12 cellular contexts compared by ENCODE assay signal in genomic region chr10:35340975-35341374, GRCh38. TPM values are rescaled to one million over a fixed set of nuclear protein-coding genes. Genes with fewer than 3 reads are reported as not detected.
DNase-seq lines count a peak whose midpoint lies in the region; ATAC-seq, FAIRE-seq and TF ChIP-seq lines count a peak whose summit lies in the region.
"Had no signal": no experiment of that assay in that cellular context is flagged by ENCODE, and none has a peak within 500 bp of the region (broad histone marks: within the 10 kb centered on the region; RNA-seq: fewer than 3 reads in every experiment).

No MANE protein-coding gene starts in this region.

- H4K20me1 ChIP-seq in K562 (replicated peaks; ENCODE audit: control insufficient read depth, insufficient read depth, low read length): peaks cover 29% of the 10 kb centered on the region

- POLR2A ChIA-PET in CD8-positive, alpha-beta T cell (lab: Charles Lee): no interaction called here
- POLR2A ChIA-PET in K562 (lab: Yijun Ruan, JAX): interaction anchor here (1.0 to 3.8 kb wide), 4 partner anchors 10 to 82 kb away, joined by 3 to 19 read pairs (median 4); no protein-coding TSS in a partner anchor

- no peak for FAIRE-seq in K562 (lab: Jason Lieb, UNC)

- no peaks in the 10 kb centered on the region for H3K9me3 Mint-ChIP-seq in CD8-positive, alpha-beta T cell
- no peaks in the 10 kb centered on the region for H3K9me3 Mint-ChIP-seq in nephron progenitor cell

- BruUV-seq in K562 (replicated peaks; lab: Mats Ljungman, UMichigan): no TSS peak

- H3K27me3 ChIP-seq in CD8-positive, alpha-beta T cell (ENCODE audit: insufficient read depth, low read length): no peaks in the 10 kb centered on the region
- no peaks in the 10 kb centered on the region for H3K27me3 ChIP-seq in K562 (ENCODE audit: control insufficient read depth in 2 of 2, insufficient read depth in 2 of 2, low read length in 2 of 2)

- peaks cover 5% of the 10 kb centered on the region for H3K9me1 ChIP-seq in K562 (ENCODE audit: control insufficient read depth, insufficient read depth, low read length)

- 24% methylated on average over 6 of the region's 6 CpGs for WGBS in K562 (ENCODE audit: insufficient coverage, low coverage, missing lambda C conversion rate)

- no peak for DNase-seq in CD8-positive, alpha-beta T cell
- DNase-seq in Kasumi-1 (lab: John Stamatoyannopoulos, UW) (peak; percentile 26 to 37), K562 (ENCODE audit: extremely low read depth in 1 of 4, low spot score in 3 of 4) (peak in 1 of 4 experiments; percentile 29), nephron progenitor cell (no peak), anterior cingulate cortex (lab: John Stamatoyannopoulos, UW) (no peak), NCI-H510A (lab: John Stamatoyannopoulos, UW) (no peak)
- DNase-seq: NCI-H1092; SIG-M5; stimulated activated CD4-positive, alpha-beta T cell treated with anti-CD3 and anti-CD28 coated beads, Interleukin-4, amount 100 ng/mL, for 24 hours had no signal

- in situ Hi-C loops in K562 (cut with MboI): no loop called here

- TF ChIP-seq EP300 in K562 (IDR thresholded peaks at IDR 0.05; ENCODE audit: low read length): no peak

- peak overlapping the region; percentile 73 for H3K27ac Mint-ChIP-seq in CD8-positive, alpha-beta T cell
- peak overlapping the region; percentile 2 for H3K27ac Mint-ChIP-seq in nephron progenitor cell

- CTCF ChIA-PET in CD8-positive, alpha-beta T cell (lab: Charles Lee): no interaction called here
- CTCF ChIA-PET in K562 (lab: Yijun Ruan, JAX; ENCODE audit: low intra/inter-chr PET ratio): no interaction called here

- no peak overlapping the region for H2AFZ ChIP-seq in K562 (ENCODE audit: low read depth, low read length)

- H3K9ac ChIP-seq in K562 (ENCODE audit: insufficient read depth in 1 of 2, low read depth in 2 of 2, low read length in 2 of 2): peak overlapping the region in 1 of 2 experiments; percentile 87; a peak in 1 of 4 replicates

- no peaks in the 10 kb centered on the region for H3K27me3 Mint-ChIP-seq in CD8-positive, alpha-beta T cell (ENCODE audit: low read depth)
- peaks cover 10% of the 10 kb centered on the region for H3K27me3 Mint-ChIP-seq in nephron progenitor cell (ENCODE audit: low read depth, poor library complexity)

- peaks cover 5% of the 10 kb centered on the region for H3K36me3 Mint-ChIP-seq in CD8-positive, alpha-beta T cell
- H3K36me3 Mint-ChIP-seq in nephron progenitor cell (ENCODE audit: low read depth): no peaks in the 10 kb centered on the region

- no peak for ATAC-seq in CD8-positive, alpha-beta T cell
- ATAC-seq in K562 (no peak), HG03095 (IDR thresholded peaks at IDR 0.05; ENCODE audit: unreplicated experiment) (no peak), HG03432 (IDR thresholded peaks at IDR 0.05; ENCODE audit: unreplicated experiment) (no peak)

- TF ChIP-seq RAD21 in K562 (CRISPR knock-in tag; conservative IDR thresholded peaks at IDR 0.05 in 1 of 2, IDR thresholded peaks at IDR 0.05 in 1 of 2): no peak

- peaks cover 59% of the 10 kb centered on the region for H3K4me1 ChIP-seq in CD8-positive, alpha-beta T cell (ENCODE audit: insufficient read depth, low read length)
- peaks cover 12 to 22% of the 10 kb centered on the region in 2 experiments; a peak in 4 of 5 replicates for H3K4me1 ChIP-seq in K562 (replicated peaks in 1 of 2; ENCODE audit: control insufficient read depth in 2 of 2, insufficient read depth in 2 of 2, low read length in 2 of 2)

- TF ChIP-seq POLR2A in K562 (conservative IDR thresholded peaks at IDR 0.05): no peak

- peaks cover 90% of the 10 kb centered on the region for H3K79me2 ChIP-seq in K562 (ENCODE audit: control insufficient read depth, insufficient read depth, low read length)

- H3K9me3 ChIP-seq in CD8-positive, alpha-beta T cell (ENCODE audit: low read length): no peaks in the 10 kb centered on the region
- no peaks in the 10 kb centered on the region for H3K9me3 ChIP-seq in K562 (replicated peaks; ENCODE audit: control insufficient read depth, insufficient read depth, low read depth, low read length)

- H3K4me3 ChIP-seq in CD8-positive, alpha-beta T cell (ENCODE audit: low read depth, low read length): no peak overlapping the region
- no peak overlapping the region for H3K4me3 ChIP-seq in K562

- no peaks in the 10 kb centered on the region for H3K36me3 ChIP-seq in CD8-positive, alpha-beta T cell (ENCODE audit: insufficient read depth, low read length)
- peaks cover 8% of the 10 kb centered on the region; the same call in 2 of the 3 replicates for H3K36me3 ChIP-seq in K562 (ENCODE audit: control insufficient read depth, insufficient read depth, low read length)

- peaks cover 70% of the 10 kb centered on the region for H3K4me1 Mint-ChIP-seq in CD8-positive, alpha-beta T cell (ENCODE audit: low read depth)
- H3K4me1 Mint-ChIP-seq in nephron progenitor cell: peaks cover 32% of the 10 kb centered on the region

- peak overlapping the region; percentile 50 for H3K4me2 ChIP-seq in K562 (ENCODE audit: insufficient read depth, low read length)

- no peak overlapping the region for H3K27ac ChIP-seq in CD8-positive, alpha-beta T cell (ENCODE audit: low read depth, low read length)
- no peak overlapping the region; the same call in 2 of the 3 replicates for H3K27ac ChIP-seq in K562 (ENCODE audit: extremely low read depth, low read depth, low read length)
- H3K27ac ChIP-seq: epithelial cell of prostate had no signal

- TF ChIP-seq CTCF in CD8-positive, alpha-beta T cell (IDR thresholded peaks at IDR 0.05): no peak
- TF ChIP-seq CTCF in K562 (IDR thresholded peaks at IDR 0.05 in 2 of 3, conservative IDR thresholded peaks at IDR 0.05 in 1 of 3; ENCODE audit: insufficient read depth in 2 of 3, low read depth in 1 of 3, low read length in 3 of 3): no peak
- no peak for TF ChIP-seq CTCF in nephron progenitor cell (IDR thresholded peaks at IDR 0.05)

- intact Hi-C loops in CD8-positive, alpha-beta T cell (cut with DNase I, micrococcal nuclease): no loop called here
- intact Hi-C loops in K562 (cut with micrococcal nuclease): no loop called here

- peak overlapping the region; percentile 37 for H3K4me3 Mint-ChIP-seq in CD8-positive, alpha-beta T cell
- H3K4me3 Mint-ChIP-seq in nephron progenitor cell: no peak overlapping the region

TF ChIP-seq in K562, 482 proteins besides CTCF, POLR2A, EP300 and RAD21:
- TF ChIP-seq HDGF (IDR thresholded peaks at IDR 0.05): 0 out of 2 replicates have a peak, but pooled peaks have one; percentile 32
- no peak for TF ChIP-seq ZNF408 (CRISPR knock-in tag; IDR thresholded peaks at IDR 0.05; ENCODE audit: low read depth)

RNA-seq across cellular contexts. Expression of gene CCNY, which starts 4.7 kb away (rescaled TPM):
- total RNA-seq in CD8-positive, alpha-beta T cell: 10 to 100 TPM; 75.3 to 77.3 TPM
- 53.7 and 58.2 TPM in 2 replicates for total RNA-seq in K562 (2011; cell fraction: chromatin; rRNA removed; ENCODE audit: low replicate concordance)
- total RNA-seq in K562 (2011; cell fraction: nucleolus; rRNA removed): 22.3 and 25.7 TPM in 2 replicates
- total RNA-seq in K562 (2011; cell fraction: nucleoplasm; rRNA removed): 32.0 and 43.7 TPM in 2 replicates
- 28.4 and 32.9 TPM in 2 replicates for total RNA-seq in K562 (2014; rRNA removed)
- 42.1 and 52.6 TPM in 2 replicates for total RNA-seq in K562 (2014; rRNA removed; fragmentation: Illumina TruSeq; extraction: Trizol)
- 38.3 and 38.6 TPM in 2 replicates for total RNA-seq in K562 (2015; rRNA removed; fragmentation: Illumina TruSeq; extraction: Trizol)
- total RNA-seq in K562 (2021): 69.2 and 76.9 TPM in 2 replicates
- polyA plus RNA-seq in K562 (2011; rRNA removed): 87.9 and 109 TPM in 2 replicates
- polyA plus RNA-seq in K562 (2011; cell fraction: cytosol; rRNA removed): 32.2 and 62.8 TPM in 2 replicates
- 31.7 and 55.0 TPM in 2 replicates for polyA plus RNA-seq in K562 (2011; cell fraction: nucleus; rRNA removed)
- polyA plus RNA-seq in K562 (2012): 57.6 and 72.6 TPM in 2 replicates
- 59.9 and 73.2 TPM in 2 replicates for polyA plus RNA-seq in K562 (2014; fragmentation: Illumina TruSeq; extraction: Trizol)
- polyA plus RNA-seq in K562 (2014; fragmentation: Nextera tagmentation; extraction: Ambion mirVana): 1 to 10 TPM; 8.4 to 9.1 TPM
- polyA plus RNA-seq in K562 (2014; rRNA removed): 26.2 and 44.6 TPM in 2 replicates
- 126 and 138 TPM in 2 replicates for polyA minus RNA-seq in K562 (2011; rRNA and poly(A)+ RNA removed)
- 34.0 and 62.3 TPM in 2 replicates for polyA minus RNA-seq in K562 (2011; cell fraction: cytosol; rRNA and poly(A)+ RNA removed)
- 17.1 and 38.9 TPM in 2 replicates for polyA minus RNA-seq in K562 (2011; cell fraction: nucleus; rRNA and poly(A)+ RNA removed)

Comparison
In these comparisons a context has a peak if more than half of its experiments do, and no peak if none do; other contexts are left out.
1. DNase-seq: peak in Kasumi-1 (2 of 2); none in CD8-positive, alpha-beta T cell (0 of 7), nephron progenitor cell (single experiment), anterior cingulate cortex (0 of 58) and NCI-H510A (single experiment).